7 cellular contexts compared by ENCODE assay signal in the genomic region with DNA sequence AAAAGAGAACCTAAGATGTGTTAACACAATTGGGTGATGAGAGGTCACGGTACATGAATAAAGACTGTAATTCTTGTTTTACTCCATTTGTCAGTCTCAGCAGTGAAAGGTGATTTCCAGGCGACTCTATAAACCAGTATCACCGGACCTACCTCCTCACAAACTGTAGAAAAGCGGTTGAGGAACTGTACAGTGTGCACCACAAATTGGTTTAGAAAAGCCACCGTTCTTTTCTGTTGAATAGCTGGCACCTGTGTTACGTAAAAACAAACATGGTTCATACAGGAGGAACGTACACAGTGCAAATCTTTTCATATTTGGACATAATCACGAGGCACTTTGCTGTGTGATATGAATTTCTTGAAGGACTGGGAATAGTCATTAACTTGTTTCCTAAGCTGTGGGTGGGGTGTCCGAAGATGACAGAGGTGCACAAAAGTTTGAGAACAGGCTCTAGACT. TPM values are rescaled to one million over a fixed set of nuclear protein-coding genes. Genes with fewer than 3 reads are reported as not detected.
DNase-seq lines count a peak whose midpoint lies in the region; ATAC-seq and TF ChIP-seq lines count a peak whose summit lies in the region.

No MANE protein-coding gene starts in this region.

- H3K27ac Mint-ChIP-seq in dendritic cell treated with granulocyte-macrophage colony-stimulating factor and Interleukin-4, amounts not matched to agents 40 ng/mL and 50 ng/mL, for 4 days = peak overlapping the region; percentile 92
- peak overlapping the region; percentile 97 for H3K27ac Mint-ChIP-seq in mesothelial cell of epicardium

- H3K27me3 ChIP-seq in NT2/D1 (ENCODE audit: insufficient read depth, insufficient read length) (no peaks in the 10 kb centered on the region), aorta (ENCODE audit: control insufficient read depth in 1 of 2, insufficient read depth in 2 of 2, low read length in 1 of 2) (no peaks in the 10 kb centered on the region)

- TF ChIP-seq CTCF in HFF-Myc (IDR thresholded peaks at IDR 0.05; ENCODE audit: low read depth, low read length, missing control alignments) (no peak), mesothelial cell of epicardium (IDR thresholded peaks at IDR 0.05; ENCODE audit: unreplicated experiment) (no peak)

- H3K4me3 ChIP-seq in HFF-Myc (replicated peaks; ENCODE audit: low read depth, low read length) (peak overlapping the region; percentile 81), NT2/D1 (ENCODE audit: insufficient read length, low read depth) (peak overlapping the region; percentile 90), aorta (ENCODE audit: low read length in 2 of 2) (peak overlapping the region; percentile 67 to 99)

- no peak for DNase-seq in HFF-Myc (ENCODE audit: extremely low read depth, low read depth)
- no peak for DNase-seq in NT2/D1 (ENCODE audit: low read depth, low spot score)
- DNase-seq in mesothelial cell of epicardium (ENCODE audit: low spot score in 2 of 2, unreplicated experiment in 2 of 2) = no peak
- DNase-seq in aorta = no peak
- DNase-seq in LoVo (ENCODE audit: low spot score) = no peak

- H3K9me3 ChIP-seq in NT2/D1 (ENCODE audit: insufficient read depth, low read length) = no peaks in the 10 kb centered on the region
- H3K9me3 ChIP-seq in aorta (ENCODE audit: control insufficient read depth, low read length) = no peaks in the 10 kb centered on the region

- H3K4me1 ChIP-seq in NT2/D1 (ENCODE audit: insufficient read depth, insufficient read length) = no peaks in the 10 kb centered on the region
- no peaks in the 10 kb centered on the region for H3K4me1 ChIP-seq in aorta (ENCODE audit: control insufficient read depth in 1 of 2, insufficient read depth in 2 of 2, low read length in 2 of 2)

- peaks cover 42% of the 10 kb centered on the region for H3K36me3 Mint-ChIP-seq in dendritic cell treated with granulocyte-macrophage colony-stimulating factor and Interleukin-4, amounts not matched to agents 40 ng/mL and 50 ng/mL, for 4 days (ENCODE audit: low read depth)
- H3K36me3 Mint-ChIP-seq in mesothelial cell of epicardium = peaks cover 24% of the 10 kb centered on the region

- intact Hi-C loops in dendritic cell treated with granulocyte-macrophage colony-stimulating factor and Interleukin-4, amounts not matched to agents 40 ng/mL and 50 ng/mL, for 4 days (cut with micrococcal nuclease) = loop anchor here (10.0 kb wide), 1 partner anchor 146 kb away; no protein-coding TSS in a partner anchor
- intact Hi-C loops in aorta (cut with DNase I) = loop anchor here (5.0 to 10.0 kb wide), 3 partner anchors 39 to 64 kb away; a partner anchor contains a TSS

- peaks cover 10% of the 10 kb centered on the region for H3K4me1 Mint-ChIP-seq in dendritic cell treated with granulocyte-macrophage colony-stimulating factor and Interleukin-4, amounts not matched to agents 40 ng/mL and 50 ng/mL, for 4 days (ENCODE audit: low read depth)
- peaks cover 18% of the 10 kb centered on the region for H3K4me1 Mint-ChIP-seq in mesothelial cell of epicardium

- peak overlapping the region; percentile 80 for H3K9ac ChIP-seq in NT2/D1 (ENCODE audit: insufficient read length, low read depth)

- H3K36me3 ChIP-seq in NT2/D1 (ENCODE audit: insufficient read depth, insufficient read length, low read length) = no peaks in the 10 kb centered on the region
- no peaks in the 10 kb centered on the region for H3K36me3 ChIP-seq in aorta (ENCODE audit: control insufficient read depth in 1 of 2, insufficient read depth in 2 of 2, low read length in 1 of 2)

- no peaks in the 10 kb centered on the region for H3K9me3 Mint-ChIP-seq in dendritic cell treated with granulocyte-macrophage colony-stimulating factor and Interleukin-4, amounts not matched to agents 40 ng/mL and 50 ng/mL, for 4 days
- peaks cover 5% of the 10 kb centered on the region for H3K9me3 Mint-ChIP-seq in mesothelial cell of epicardium

- H3K27me3 Mint-ChIP-seq in dendritic cell treated with granulocyte-macrophage colony-stimulating factor and Interleukin-4, amounts not matched to agents 40 ng/mL and 50 ng/mL, for 4 days = no peaks in the 10 kb centered on the region
- H3K27me3 Mint-ChIP-seq in mesothelial cell of epicardium (ENCODE audit: low read depth) = no peaks in the 10 kb centered on the region

- 27 to 30% methylated on average over 9 of the region's 9 CpGs for WGBS in aorta, 2 donors

- peak; percentile 29 for ATAC-seq in GM18519 (IDR thresholded peaks at IDR 0.05; ENCODE audit: low FRiP score, unreplicated experiment)
- ATAC-seq in aorta (ENCODE audit: low FRiP score) = peak; percentile 28

- H3K27ac ChIP-seq in aorta (ENCODE audit: low read depth in 1 of 2, low read length in 2 of 2) = peak overlapping the region in 1 of 2 donors; percentile 88

- H3K4me3 Mint-ChIP-seq in dendritic cell treated with granulocyte-macrophage colony-stimulating factor and Interleukin-4, amounts not matched to agents 40 ng/mL and 50 ng/mL, for 4 days = peak overlapping the region; percentile 89
- peak overlapping the region; percentile 98 for H3K4me3 Mint-ChIP-seq in mesothelial cell of epicardium

RNA-seq across cellular contexts. Expression of a gene that starts 0.7 kb away (rescaled TPM):
- total RNA-seq in mesothelial cell of epicardium = 27.9 to 28.8 TPM (median 28.5 TPM) in 3 replicates
- 10 to 100 TPM; 36.9 to 57.4 TPM for total RNA-seq in aorta
- polyA plus RNA-seq in aorta = 10 to 100 TPM; 62.0 to 70.7 TPM

RNA-seq across cellular contexts. Expression of a gene that starts 58.8 kb away (rescaled TPM):
- total RNA-seq in mesothelial cell of epicardium (32.4 to 35.2 TPM (median 33.8 TPM) in 3 replicates), aorta (10 to 100 TPM; 12.6 to 16.1 TPM)
- polyA plus RNA-seq in aorta = 1 to 10 TPM; 9.5 to 9.7 TPM

RNA-seq across cellular contexts. Expression of a gene that starts 58.9 kb away (rescaled TPM):
- total RNA-seq in mesothelial cell of epicardium = 13.7 to 15.3 TPM (median 15.0 TPM) in 3 replicates
- 1 to 10 TPM; 2.9 to 7.2 TPM for total RNA-seq in aorta
- 1 to 10 TPM in 1 of 2 donors, under 1 TPM in 1; 0.41 to 1.1 TPM for polyA plus RNA-seq in aorta
